2 cellular contexts compared by ENCODE assay signal in the genomic region with DNA sequence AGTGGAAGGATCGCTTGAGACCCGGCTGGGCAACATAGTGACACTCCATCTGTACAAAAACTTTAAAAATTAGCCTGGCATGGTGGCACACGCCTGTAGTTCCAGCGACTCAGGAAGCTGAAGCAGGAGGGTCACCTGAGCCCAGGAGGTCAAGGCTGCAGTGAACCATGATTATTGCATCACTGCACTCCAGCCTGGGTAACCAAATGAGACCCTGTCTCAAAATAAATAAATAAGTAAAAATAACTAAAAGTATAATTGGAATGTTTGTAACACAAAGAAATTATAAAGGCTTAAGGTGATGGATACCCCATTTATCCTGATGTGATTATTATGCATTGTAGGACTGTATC.
TF ChIP-seq lines count a peak whose summit lies in the region.

No MANE protein-coding gene starts in this region.

TF ChIP-seq in HCT116, 20 proteins besides CTCF, POLR2A, EP300 and RAD21 (continued from another document):
- no peak for TF ChIP-seq ZFX (IDR thresholded peaks at IDR 0.05)
- no peak for TF ChIP-seq EZH2 (IDR thresholded peaks at IDR 0.05)
- TF ChIP-seq CBX3 (IDR thresholded peaks at IDR 0.05; ENCODE audit: low read depth): no peak

TF ChIP-seq in WTC11, 78 proteins besides CTCF, POLR2A, EP300 and RAD21 (continued from another document):
- TF ChIP-seq, protein P1, sequence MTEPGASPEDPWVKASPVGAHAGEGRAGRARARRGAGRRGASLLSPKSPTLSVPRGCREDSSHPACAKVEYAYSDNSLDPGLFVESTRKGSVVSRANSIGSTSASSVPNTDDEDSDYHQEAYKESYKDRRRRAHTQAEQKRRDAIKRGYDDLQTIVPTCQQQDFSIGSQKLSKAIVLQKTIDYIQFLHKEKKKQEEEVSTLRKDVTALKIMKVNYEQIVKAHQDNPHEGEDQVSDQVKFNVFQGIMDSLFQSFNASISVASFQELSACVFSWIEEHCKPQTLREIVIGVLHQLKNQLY (CRISPR knock-in tag; IDR thresholded peaks at IDR 0.05): no peak
- TF ChIP-seq STAT6 (CRISPR knock-in tag; conservative IDR thresholded peaks at IDR 0.05; ENCODE audit: low read depth): no peak
- TF ChIP-seq GABPB1 (CRISPR knock-in tag; IDR thresholded peaks at IDR 0.05): peak; percentile 59
